In genomic region chr12:116927244-116927940, GRCh38 we compare ENCODE assay signal across 17 cellular contexts. TPM values are rescaled to one million over a fixed set of nuclear protein-coding genes. Genes with fewer than 3 reads are reported as not detected.
"Had no signal": no experiment of that assay in that cellular context is flagged by ENCODE, and none has a peak within 500 bp of the region (broad histone marks: within the 10 kb centered on the region; RNA-seq: fewer than 3 reads in every experiment).

No MANE protein-coding gene starts in this region.

- H3K27me3 ChIP-seq: cardiac muscle cell, foreskin keratinocyte, heart right ventricle had no signal

- DNase-seq: activated CD4-positive, alpha-beta T cell treated with anti-CD3 and anti-CD28 coated beads for 1 hour; activated CD4-positive, alpha-beta T cell treated with anti-CD3 and anti-CD28 coated beads, Interleukin-2, amount 50 U/mL, for 48 hours; activated gamma-delta T cell; activated T-cell treated with anti-CD3 and anti-CD28 coated beads, Interleukin-2, amount 50 U/mL, for 48 hours; foreskin keratinocyte; heart right ventricle; mucosa of descending colon; natural killer cell; stimulated activated CD4-positive, alpha-beta T cell treated with anti-CD3 and anti-CD28 coated beads, Interleukin-12 subunit alpha, Interleukin-12 subunit beta, amount 100 ng/mL, for 4 hours; stimulated activated naive CD4-positive, alpha-beta T cell; substantia nigra; T-helper 9 cell; trophoblast cell had no signal

- H3K27ac Mint-ChIP-seq: natural killer cell had no signal

- H3K36me3 ChIP-seq: cardiac muscle cell had no signal

- H3K4me3 Mint-ChIP-seq: natural killer cell had no signal

- H3K4me3 ChIP-seq: cardiac muscle cell, heart right ventricle, lung, mucosa of descending colon had no signal

- H3K9me3 ChIP-seq: mucosa of descending colon had no signal

- ATAC-seq: foreskin keratinocyte, mucosa of descending colon, natural killer cell had no signal

- H3K9me3 Mint-ChIP-seq: natural killer cell had no signal

- H3K27ac ChIP-seq: cardiac muscle cell, foreskin keratinocyte had no signal

RNA-seq across cellular contexts. Expression of gene HRK, which starts 46.2 kb away (rescaled TPM):
- total RNA-seq: cardiac muscle cell, endothelial cell of umbilical vein, foreskin keratinocyte, pulmonary artery endothelial cell had no signal
